Comparison of ENCODE assay signal across 23 cellular contexts in genomic region chr1:218429301-218429700, GRCh38.
"Had no signal": no experiment of that assay in that cellular context is flagged by ENCODE, and none has a peak within 500 bp of the region (broad histone marks: within the 10 kb centered on the region; RNA-seq: fewer than 3 reads in every experiment).

No MANE protein-coding gene starts in this region.

- H3K4me1 ChIP-seq: SJSA1 had no signal

- H3K4me1 Mint-ChIP-seq: IgD-negative memory B cell had no signal

- H3K36me3 Mint-ChIP-seq: IgD-negative memory B cell had no signal

- H3K4me3 ChIP-seq: K562, SJSA1, SK-N-MC had no signal

- H3K9me3 Mint-ChIP-seq: IgD-negative memory B cell had no signal

- H3K4me2 ChIP-seq: KMS-11 had no signal

- H3K27ac Mint-ChIP-seq: IgD-negative memory B cell had no signal

- H3K4me3 Mint-ChIP-seq: IgD-negative memory B cell had no signal

- H3K9ac ChIP-seq: KMS-11 had no signal

- H3K27me3 ChIP-seq: SJSA1 had no signal

- H3K27me3 Mint-ChIP-seq: IgD-negative memory B cell had no signal

- DNase-seq: Kasumi-1, MM.1S, NCI-H1092 treated with DMSO at 0.1 percent for 48 hours, NCI-H1436, NCI-H187, NCI-H2029, NCI-H2081 treated with DMSO at 0.1 percent for 48 hours, NCI-H2171, NCI-H226, NCI-H446, NCI-H510A, NCI-H524 treated with DMSO at 0.1 percent for 48 hours, NCI-H69, NCI-H774, Right ventricle myocardium superior, RPMI8226, SIG-M5 had no signal

- H3K27ac ChIP-seq: KMS-11, SJSA1, SK-N-MC had no signal

- H3K9me3 ChIP-seq: SJSA1 had no signal

- ATAC-seq: HepG2, K562 had no signal
